ENCODE assay signal across 19 cellular contexts in genomic region chr4:156766846-156767245, GRCh38.
"Had no signal": no experiment of that assay in that cellular context is flagged by ENCODE, and none has a peak within 500 bp of the region (broad histone marks: within the 10 kb centered on the region; RNA-seq: fewer than 3 reads in every experiment).

No MANE protein-coding gene starts in this region.

- DNase-seq: activated CD4-positive, alpha-beta T cell treated with anti-CD3 and anti-CD28 coated beads, Interleukin-2, amount 10 ng/mL, durations not matched to agents 24 days and 14 days; activated CD8-positive, alpha-beta T cell treated with anti-CD3 and anti-CD28 coated beads for 36 hours; activated naive CD4-positive, alpha-beta T cell treated with anti-CD3 and anti-CD28 coated beads, Interleukin-2, amount 10 ng/mL, durations not matched to agents 7 days and 5 days; activated naive CD8-positive, alpha-beta T cell treated with anti-CD3 and anti-CD28 coated beads, Interleukin-2, amount 50 U/mL, for 24 hours; activated T-cell treated with anti-CD3 and anti-CD28 coated beads, Interleukin-2, amount 50 U/mL, for 1 hour; aorta; cortex of kidney; effector CD4-positive, alpha-beta T cell; hippocampal formation; left ventricle myocardium inferior; mammary epithelial cell; stimulated activated CD4-positive, alpha-beta T cell treated with anti-CD3 and anti-CD28 coated beads, Interleukin-12 subunit alpha, Interleukin-12 subunit beta, amount 100 ng/mL, for 4 hours; stimulated activated CD4-positive, alpha-beta T cell treated with anti-CD3 and anti-CD28 coated beads, Interleukin-1b, Interleukin-23, amount 100 ng/mL, for 48 hours; stimulated activated CD8-positive, alpha-beta memory T cell treated with anti-CD3 and anti-CD28 coated beads, Interleukin-4, amount 100 ng/mL, for 48 hours; stimulated activated naive CD4-positive, alpha-beta T cell; thyroid gland had no signal

- H3K36me3 ChIP-seq: left ventricle myocardium inferior, right atrium auricular region, thyroid gland had no signal

- H3K9me3 Mint-ChIP-seq: activated CD4-positive, alpha-beta T cell treated with anti-CD3 and anti-CD28 coated beads, Interleukin-2, amount 10 ng/mL, durations not matched to agents 24 days and 14 days; activated CD8-positive, alpha-beta T cell treated with anti-CD3 and anti-CD28 coated beads for 36 hours; activated naive CD4-positive, alpha-beta T cell treated with anti-CD3 and anti-CD28 coated beads, Interleukin-2, amount 10 ng/mL, durations not matched to agents 7 days and 5 days; activated naive CD8-positive, alpha-beta T cell treated with anti-CD3 and anti-CD28 coated beads, Interleukin-2, amount 50 U/mL, for 24 hours; activated T-helper 2 cell treated with anti-CD3 and anti-CD28 coated beads, Interferon-gamma antibody, Interleukin-2, Interleukin-4, amounts not matched to agents 10 μg/mL and 5 μg/mL and 100 μg/mL, durations not matched to agents 14 hours and 24 hours and 36 hours had no signal

- H3K4me1 Mint-ChIP-seq: activated CD4-positive, alpha-beta T cell treated with anti-CD3 and anti-CD28 coated beads, Interleukin-2, amount 10 ng/mL, durations not matched to agents 24 days and 14 days; activated naive CD4-positive, alpha-beta T cell treated with anti-CD3 and anti-CD28 coated beads, Interleukin-2, amount 10 ng/mL, durations not matched to agents 7 days and 5 days; activated naive CD8-positive, alpha-beta T cell treated with anti-CD3 and anti-CD28 coated beads, Interleukin-2, amount 50 U/mL, for 24 hours had no signal

- H3K27ac ChIP-seq: left ventricle myocardium inferior, right atrium auricular region, thyroid gland had no signal

- H3K9me3 ChIP-seq: left ventricle myocardium inferior, right atrium auricular region, thyroid gland had no signal

- H3K27me3 Mint-ChIP-seq: activated CD4-positive, alpha-beta T cell treated with anti-CD3 and anti-CD28 coated beads, Interleukin-2, amount 10 ng/mL, durations not matched to agents 24 days and 14 days; activated CD8-positive, alpha-beta T cell treated with anti-CD3 and anti-CD28 coated beads for 36 hours; activated naive CD4-positive, alpha-beta T cell treated with anti-CD3 and anti-CD28 coated beads, Interleukin-2, amount 10 ng/mL, durations not matched to agents 7 days and 5 days; activated naive CD8-positive, alpha-beta T cell treated with anti-CD3 and anti-CD28 coated beads, Interleukin-2, amount 50 U/mL, for 24 hours; progenitor cell of endocrine pancreas had no signal

- H3K36me3 Mint-ChIP-seq: activated naive CD4-positive, alpha-beta T cell treated with anti-CD3 and anti-CD28 coated beads, Interleukin-2, amount 10 ng/mL, durations not matched to agents 7 days and 5 days had no signal

- H3K27ac Mint-ChIP-seq: activated CD4-positive, alpha-beta T cell treated with anti-CD3 and anti-CD28 coated beads, Interleukin-2, amount 10 ng/mL, durations not matched to agents 24 days and 14 days; activated CD8-positive, alpha-beta T cell treated with anti-CD3 and anti-CD28 coated beads for 36 hours; activated naive CD4-positive, alpha-beta T cell treated with anti-CD3 and anti-CD28 coated beads, Interleukin-2, amount 10 ng/mL, durations not matched to agents 7 days and 5 days; activated naive CD8-positive, alpha-beta T cell treated with anti-CD3 and anti-CD28 coated beads, Interleukin-2, amount 50 U/mL, for 24 hours; activated T-helper 2 cell treated with anti-CD3 and anti-CD28 coated beads, Interferon-gamma antibody, Interleukin-2, Interleukin-4, amounts not matched to agents 10 μg/mL and 5 μg/mL and 100 μg/mL, durations not matched to agents 14 hours and 24 hours and 36 hours; progenitor cell of endocrine pancreas had no signal

- H3K4me3 Mint-ChIP-seq: activated CD4-positive, alpha-beta T cell treated with anti-CD3 and anti-CD28 coated beads, Interleukin-2, amount 10 ng/mL, durations not matched to agents 24 days and 14 days; activated CD8-positive, alpha-beta T cell treated with anti-CD3 and anti-CD28 coated beads for 36 hours; activated naive CD4-positive, alpha-beta T cell treated with anti-CD3 and anti-CD28 coated beads, Interleukin-2, amount 10 ng/mL, durations not matched to agents 7 days and 5 days; activated naive CD8-positive, alpha-beta T cell treated with anti-CD3 and anti-CD28 coated beads, Interleukin-2, amount 50 U/mL, for 24 hours had no signal

- H3K4me3 ChIP-seq: left ventricle myocardium inferior, right atrium auricular region, thyroid gland had no signal

- H3K27me3 ChIP-seq: right atrium auricular region, thyroid gland had no signal

- ATAC-seq: activated CD8-positive, alpha-beta T cell treated with anti-CD3 and anti-CD28 coated beads for 36 hours; activated naive CD8-positive, alpha-beta T cell treated with anti-CD3 and anti-CD28 coated beads, Interleukin-2, amount 50 U/mL, for 24 hours had no signal
